In genomic region chr12:55745361-55746146, GRCh38 we compare ENCODE assay signal across 8 cellular contexts. TPM values are rescaled to one million over a fixed set of nuclear protein-coding genes. Genes with fewer than 3 reads are reported as not detected.
DNase-seq lines count a peak whose midpoint lies in the region; ATAC-seq, FAIRE-seq and TF ChIP-seq lines count a peak whose summit lies in the region.

No MANE protein-coding gene starts in this region.

- intact Hi-C loops in OCI-LY7 (cut with micrococcal nuclease; ENCODE audit: unreplicated experiment) (no loop called here), gastrocnemius medialis (cut with DNase I; ENCODE audit: low total_unique reads) (no loop called here)

- no peak for TF ChIP-seq CTCF in OCI-LY7 (conservative IDR thresholded peaks at IDR 0.05; ENCODE audit: low read length)
- TF ChIP-seq CTCF in gastrocnemius medialis (IDR thresholded peaks at IDR 0.05 in 4 of 5, conservative IDR thresholded peaks at IDR 0.05 in 1 of 5) = no peak

- H3K4me3 ChIP-seq in HUES6 (ENCODE audit: low read depth, low read length) (peak overlapping the region; percentile 98), OCI-LY7 (ENCODE audit: low read depth, low read length, poor library complexity, severe bottlenecking) (peak overlapping the region; percentile 91), gastrocnemius medialis (peak overlapping the region in 1 of 4 donors; percentile 13)

- H3K9ac ChIP-seq in HUES6 (ENCODE audit: low read length) = peak overlapping the region; percentile 97

- no peaks in the 10 kb centered on the region for H3K9me2 ChIP-seq in OCI-LY7 (ENCODE audit: insufficient read depth, low read length)

- no peak for FAIRE-seq in frontal cortex (lab: Jason Lieb, UNC)

- in situ Hi-C loops in gastrocnemius medialis (cut with MboI; ENCODE audit: low sequenced_read_pairs in 4 of 4) = no loop called here

- peaks cover 18% of the 10 kb centered on the region; the same call in 1 of the 2 replicates for H3K79me2 ChIP-seq in OCI-LY7 (ENCODE audit: insufficient read depth, low read depth, low read length)

- no peaks in the 10 kb centered on the region for H3K9me3 ChIP-seq in HUES6 (ENCODE audit: control insufficient read depth, insufficient read depth, low read depth, low read length)
- no peaks in the 10 kb centered on the region for H3K9me3 ChIP-seq in OCI-LY7 (ENCODE audit: low read length)
- H3K9me3 ChIP-seq in gastrocnemius medialis = no peaks in the 10 kb centered on the region

- no peak overlapping the region for H2AFZ ChIP-seq in OCI-LY7 (ENCODE audit: low read length)

- CTCF ChIA-PET in OCI-LY7 (lab: Charles Lee; ENCODE audit: unreplicated experiment) = interaction anchor here (0.6 to 2.1 kb wide), 2 partner anchors 9 to 1192 kb away, joined by 3 to 9 read pairs; no protein-coding TSS in a partner anchor

- POLR2A ChIA-PET in OCI-LY7 (lab: Charles Lee) = interaction anchor here (0.6 to 3.7 kb wide), 12 partner anchors 7 to 182 kb away, joined by 3 to 12 read pairs (median 4); partner anchors contain the start of genes BLOC1S1, ORMDL2, PYM1 and SARNP

- peaks cover 17% of the 10 kb centered on the region; the same call in 1 of the 2 replicates for H4K20me1 ChIP-seq in OCI-LY7 (ENCODE audit: insufficient read depth, low read length)

- no peak for TF ChIP-seq POLR2A in gastrocnemius medialis (IDR thresholded peaks at IDR 0.05)

- peak; percentile 87 for DNase-seq in OCI-LY7 (ENCODE audit: low spot score)
- DNase-seq in frontal cortex (ENCODE audit: low spot score in 2 of 2) = peak; percentile 34 to 41
- DNase-seq in gastrocnemius medialis = no peak
- no peak for DNase-seq in AG08395 (ENCODE audit: low spot score)

- H3K27ac ChIP-seq in HUES6 (ENCODE audit: low read depth, low read length) (peak overlapping the region; percentile 46; the same call in 1 of the 2 replicates), OCI-LY7 (ENCODE audit: low read depth, low read length, poor library complexity, severe bottlenecking) (peak overlapping the region; percentile 43), gastrocnemius medialis (peak overlapping the region in 3 of 4 donors; percentile 4 to 38 (median 34))

- ATAC-seq in gastrocnemius medialis = no peak
- ATAC-seq in GM21529 (IDR thresholded peaks at IDR 0.05; ENCODE audit: unreplicated experiment) = no peak
- no peak for ATAC-seq in HG03095 (IDR thresholded peaks at IDR 0.05; ENCODE audit: unreplicated experiment)
- no peak for ATAC-seq in HG02938 (IDR thresholded peaks at IDR 0.05; ENCODE audit: unreplicated experiment)

- H3K4me2 ChIP-seq in OCI-LY7 (ENCODE audit: low read length) = peak overlapping the region; percentile 100

- H3K27me3 ChIP-seq in HUES6 (ENCODE audit: control insufficient read depth, insufficient read depth, low read length) (no peaks in the 10 kb centered on the region), gastrocnemius medialis (peaks cover 0 to 4% (median 0%) of the 10 kb centered on the region in 3 donors)

- no TSS peak for BruUV-seq in OCI-LY7 (replicated peaks; lab: Mats Ljungman, UMichigan)

- H3K36me3 ChIP-seq in HUES6 (ENCODE audit: control insufficient read depth, insufficient read depth, low read length) (peaks cover 28% of the 10 kb centered on the region), OCI-LY7 (ENCODE audit: insufficient read depth, low read length) (peaks cover 33% of the 10 kb centered on the region; the same call in 1 of the 2 replicates), gastrocnemius medialis (no peaks in the 10 kb centered on the region)

- peaks cover 49% of the 10 kb centered on the region for H3K4me1 ChIP-seq in HUES6 (ENCODE audit: control insufficient read depth, insufficient read depth, low read length)
- H3K4me1 ChIP-seq in OCI-LY7 (ENCODE audit: insufficient read depth, low read length, poor library complexity, severe bottlenecking) = peaks cover 40% of the 10 kb centered on the region
- H3K4me1 ChIP-seq in gastrocnemius medialis = peaks cover 7 to 15% of the 10 kb centered on the region in 2 donors

RNA-seq across cellular contexts. Expression of gene GDF11, which starts 2.6 kb away (rescaled TPM):
- 4.5 and 5.2 TPM in 2 replicates for total RNA-seq in OCI-LY7 (2014; rRNA removed; shearing (Covaris generic))
- total RNA-seq in OCI-LY7 (2022) = 18.0 and 19.9 TPM in 2 replicates
- 6.1 TPM for total RNA-seq in frontal cortex
- total RNA-seq in gastrocnemius medialis = 1 to 10 TPM in 2 of 4 donors, under 1 TPM in 2; 0.17 to 4.4 (median 1.1) TPM

RNA-seq across cellular contexts. Expression of gene CD63, which starts 16.7 kb away (rescaled TPM):
- total RNA-seq in OCI-LY7 (2014; rRNA removed; shearing (Covaris generic)) = 102 and 143 TPM in 2 replicates
- total RNA-seq in OCI-LY7 (2022) (112 and 130 TPM in 2 replicates), frontal cortex (227 TPM), gastrocnemius medialis (1,000 to 10,000 TPM in 1 of 4 donors, 100 to 1,000 TPM in 3; 423 to 1,107 (median 634) TPM)

RNA-seq across cellular contexts. Expression of gene RDH5, which starts 25.4 kb away (rescaled TPM):
- total RNA-seq in OCI-LY7 (2014; rRNA removed; shearing (Covaris generic)) = 6.2 and 8.9 TPM in 2 replicates
- total RNA-seq in OCI-LY7 (2022) (19.6 and 20.1 TPM in 2 replicates), frontal cortex (4.5 TPM), gastrocnemius medialis (10 to 100 TPM in 1 of 4 donors, 1 to 10 TPM in 3; 3.8 to 10.3 (median 7.5) TPM)

RNA-seq across cellular contexts. Expression of gene BLOC1S1, which starts 29.7 kb away (rescaled TPM):
- 139 and 161 TPM in 2 replicates for total RNA-seq in OCI-LY7 (2014; rRNA removed; shearing (Covaris generic))
- total RNA-seq in OCI-LY7 (2022) = 152 and 159 TPM in 2 replicates
- 21.2 TPM for total RNA-seq in frontal cortex
- total RNA-seq in gastrocnemius medialis = 100 to 1,000 TPM; 255 to 434 (median 300) TPM

RNA-seq across cellular contexts. Expression of gene ITGA7, which starts 37.9 kb away (rescaled TPM):
- 1.5 and 2.3 TPM in 2 replicates for total RNA-seq in OCI-LY7 (2014; rRNA removed; shearing (Covaris generic))
- 3.3 and 4.0 TPM in 2 replicates for total RNA-seq in OCI-LY7 (2022)
- 3.7 TPM for total RNA-seq in frontal cortex
- 100 to 1,000 TPM in 2 of 4 donors, 10 to 100 TPM in 2; 69.7 to 206 (median 92.0) TPM for total RNA-seq in gastrocnemius medialis

Comparison
In these comparisons a context has a peak if more than half of its experiments do, and no peak if none do; other contexts are left out.
1. DNase-seq: peak in OCI-LY7 (single experiment) and frontal cortex (2 of 2); none in gastrocnemius medialis (0 of 2) and AG08395 (single experiment).
2. Peak in every context shown above with its lines, with median percentiles within 50 percentile points of each other: H3K27ac ChIP-seq.